In genomic region chr1:8467308-8467707, GRCh38 we compare ENCODE assay signal across 22 cellular contexts.
DNase-seq lines count a peak whose midpoint lies in the region; ATAC-seq, FAIRE-seq and TF ChIP-seq lines count a peak whose summit lies in the region.
"Had no signal": no experiment of that assay in that cellular context is flagged by ENCODE, and none has a peak within 500 bp of the region (broad histone marks: within the 10 kb centered on the region; RNA-seq: fewer than 3 reads in every experiment).

No MANE protein-coding gene starts in this region.

- peaks cover 51% of the 10 kb centered on the region for H3K4me1 Mint-ChIP-seq in nephron
- H3K4me1 Mint-ChIP-seq in activated CD8-positive, alpha-beta T cell treated with anti-CD3 and anti-CD28 coated beads, Interleukin-2, amount 10 ng/mL, durations not matched to agents 7 days and 5 days (ENCODE audit: low read depth): peaks cover 27% of the 10 kb centered on the region
- peaks cover 30% of the 10 kb centered on the region for H3K4me1 Mint-ChIP-seq in activated CD8-positive, alpha-beta T cell treated with anti-CD3 and anti-CD28 coated beads for 36 hours (ENCODE audit: low read depth)

- CTCF ChIA-PET in activated CD8-positive, alpha-beta T cell treated with anti-CD3 and anti-CD28 coated beads, Interleukin-2, amount 10 ng/mL, durations not matched to agents 7 days and 5 days (lab: Charles Lee): interaction anchor here (0.7 to 1.6 kb wide), 2 partner anchors 11 to 32 kb away, joined by 3 read pairs; no protein-coding TSS in a partner anchor
- CTCF ChIA-PET in activated CD8-positive, alpha-beta T cell treated with anti-CD3 and anti-CD28 coated beads for 36 hours (lab: Charles Lee): interaction anchor here (0.7 kb wide), 1 partner anchor 14 kb away, joined by 3 read pairs; no protein-coding TSS in a partner anchor

- peak overlapping the region; percentile 64 for H3K27ac ChIP-seq in cardiac muscle cell
- H3K27ac ChIP-seq in colonic mucosa: no peak overlapping the region
- H3K27ac ChIP-seq: HL-60 had no signal

- no peaks in the 10 kb centered on the region for H3K9me3 Mint-ChIP-seq in nephron
- H3K9me3 Mint-ChIP-seq in activated CD8-positive, alpha-beta T cell treated with anti-CD3 and anti-CD28 coated beads, Interleukin-2, amount 10 ng/mL, durations not matched to agents 7 days and 5 days (ENCODE audit: insufficient read depth): no peaks in the 10 kb centered on the region
- H3K9me3 Mint-ChIP-seq in activated CD8-positive, alpha-beta T cell treated with anti-CD3 and anti-CD28 coated beads for 36 hours: no peaks in the 10 kb centered on the region
- H3K9me3 Mint-ChIP-seq: CD8-positive, alpha-beta memory T cell; H9; IgD-negative memory B cell had no signal

- TF ChIP-seq CTCF in cardiac muscle cell (IDR thresholded peaks at IDR 0.05; ENCODE audit: low read depth, low read length) (no peak), colonic mucosa (IDR thresholded peaks at IDR 0.05) (no peak), nephron (IDR thresholded peaks at IDR 0.05; ENCODE audit: unreplicated experiment in 3 of 3) (no peak)
- TF ChIP-seq CTCF in activated CD8-positive, alpha-beta T cell treated with anti-CD3 and anti-CD28 coated beads for 36 hours (IDR thresholded peaks at IDR 0.05): no peak

- FAIRE-seq in GM12892 (lab: Jason Lieb, UNC): no peak
- FAIRE-seq: A204.1, D721Med had no signal

- H3K36me3 ChIP-seq in cardiac muscle cell (no peaks in the 10 kb centered on the region), colonic mucosa (no peaks in the 10 kb centered on the region)

- H3K4me1 ChIP-seq in cardiac muscle cell (ENCODE audit: low read depth): peaks cover 28% of the 10 kb centered on the region
- peaks cover 12% of the 10 kb centered on the region for H3K4me1 ChIP-seq in colonic mucosa

- ATAC-seq in left ventricle myocardium superior: no peak
- ATAC-seq in activated CD8-positive, alpha-beta T cell treated with anti-CD3 and anti-CD28 coated beads, Interleukin-2, amount 10 ng/mL, durations not matched to agents 7 days and 5 days: no peak
- no peak for ATAC-seq in activated CD8-positive, alpha-beta T cell treated with anti-CD3 and anti-CD28 coated beads for 36 hours

- H3K27me3 Mint-ChIP-seq in nephron (ENCODE audit: low read depth): no peaks in the 10 kb centered on the region
- H3K27me3 Mint-ChIP-seq in activated CD8-positive, alpha-beta T cell treated with anti-CD3 and anti-CD28 coated beads, Interleukin-2, amount 10 ng/mL, durations not matched to agents 7 days and 5 days (ENCODE audit: low read depth): no peaks in the 10 kb centered on the region
- H3K27me3 Mint-ChIP-seq in activated CD8-positive, alpha-beta T cell treated with anti-CD3 and anti-CD28 coated beads for 36 hours: no peaks in the 10 kb centered on the region
- H3K27me3 Mint-ChIP-seq: CD8-positive, alpha-beta memory T cell; IgD-negative memory B cell had no signal

- no peaks in the 10 kb centered on the region for H3K9me3 ChIP-seq in cardiac muscle cell (ENCODE audit: low read depth)
- no peaks in the 10 kb centered on the region for H3K9me3 ChIP-seq in colonic mucosa
- H3K9me3 ChIP-seq: MG63 had no signal

- no peak overlapping the region for H3K9ac ChIP-seq in colonic mucosa (ENCODE audit: low read depth in 2 of 2, low read length in 2 of 2)

- DNase-seq in cardiac muscle cell (ENCODE audit: low read depth in 1 of 2, low spot score in 1 of 2) (no peak), left ventricle myocardium superior (no peak), colonic mucosa (peak; percentile 4), GM12892 (ENCODE audit: insufficient read length) (no peak), activated T-cell treated with anti-CD3 and anti-CD28 coated beads for 4 hours (no peak)
- DNase-seq in activated CD8-positive, alpha-beta T cell treated with anti-CD3 and anti-CD28 coated beads, Interleukin-2, amount 10 ng/mL, durations not matched to agents 7 days and 5 days: no peak
- no peak for DNase-seq in activated CD8-positive, alpha-beta T cell treated with anti-CD3 and anti-CD28 coated beads for 36 hours
- DNase-seq: CD8-positive, alpha-beta memory T cell; DMS79; H9; MG63; NCI-H1092; NCI-H1436 treated with DMSO at 0.1 percent for 48 hours; NCI-H2029; NCI-H69; OCI-M1; Right ventricle myocardium superior had no signal

- H3K27me3 ChIP-seq in cardiac muscle cell (no peaks in the 10 kb centered on the region), colonic mucosa (no peaks in the 10 kb centered on the region)
- H3K27me3 ChIP-seq: MG63 had no signal

- H3K4me3 ChIP-seq in cardiac muscle cell: no peak overlapping the region
- no peak overlapping the region for H3K4me3 ChIP-seq in colonic mucosa
- H3K4me3 ChIP-seq: MG63 had no signal

- H3K4me3 Mint-ChIP-seq in nephron: no peak overlapping the region
- no peak overlapping the region for H3K4me3 Mint-ChIP-seq in activated CD8-positive, alpha-beta T cell treated with anti-CD3 and anti-CD28 coated beads, Interleukin-2, amount 10 ng/mL, durations not matched to agents 7 days and 5 days
- H3K4me3 Mint-ChIP-seq in activated CD8-positive, alpha-beta T cell treated with anti-CD3 and anti-CD28 coated beads for 36 hours: no peak overlapping the region
- H3K4me3 Mint-ChIP-seq: CD8-positive, alpha-beta memory T cell; H9; IgD-negative memory B cell had no signal

- peak overlapping the region; percentile 83 to 98 (median 93) for H3K27ac Mint-ChIP-seq in nephron
- H3K27ac Mint-ChIP-seq in activated CD8-positive, alpha-beta T cell treated with anti-CD3 and anti-CD28 coated beads, Interleukin-2, amount 10 ng/mL, durations not matched to agents 7 days and 5 days: no peak overlapping the region
- H3K27ac Mint-ChIP-seq in activated CD8-positive, alpha-beta T cell treated with anti-CD3 and anti-CD28 coated beads for 36 hours: no peak overlapping the region
- H3K27ac Mint-ChIP-seq: IgD-negative memory B cell had no signal

- POLR2A ChIA-PET in activated CD8-positive, alpha-beta T cell treated with anti-CD3 and anti-CD28 coated beads, Interleukin-2, amount 10 ng/mL, durations not matched to agents 7 days and 5 days (lab: Charles Lee): no interaction called here
- POLR2A ChIA-PET in activated CD8-positive, alpha-beta T cell treated with anti-CD3 and anti-CD28 coated beads for 36 hours (lab: Charles Lee): no interaction called here

- peaks cover 15% of the 10 kb centered on the region for H3K36me3 Mint-ChIP-seq in nephron (ENCODE audit: low read depth)
- H3K36me3 Mint-ChIP-seq in activated CD8-positive, alpha-beta T cell treated with anti-CD3 and anti-CD28 coated beads, Interleukin-2, amount 10 ng/mL, durations not matched to agents 7 days and 5 days (ENCODE audit: low read depth): peaks cover 9% of the 10 kb centered on the region
- peaks cover 2% of the 10 kb centered on the region for H3K36me3 Mint-ChIP-seq in activated CD8-positive, alpha-beta T cell treated with anti-CD3 and anti-CD28 coated beads for 36 hours (ENCODE audit: low read depth)

- TF ChIP-seq POLR2A in GM12892 (IDR thresholded peaks at IDR 0.05; ENCODE audit: low read depth, low read length): no peak

- intact Hi-C loops in left ventricle myocardium superior (cut with micrococcal nuclease): no loop called here
- intact Hi-C loops in colonic mucosa (cut with DNase I): no loop called here
- intact Hi-C loops in activated CD8-positive, alpha-beta T cell treated with anti-CD3 and anti-CD28 coated beads for 36 hours (cut with micrococcal nuclease): no loop called here

Comparison
In these comparisons a context has a peak if more than half of its experiments do, and no peak if none do; other contexts are left out.
1. H3K27ac Mint-ChIP-seq: peak in nephron (3 of 3); none in activated CD8-positive, alpha-beta T cell treated with anti-CD3 and anti-CD28 coated beads, Interleukin-2, amount 10 ng/mL, durations not matched to agents 7 days and 5 days (single experiment) and activated CD8-positive, alpha-beta T cell treated with anti-CD3 and anti-CD28 coated beads for 36 hours (single experiment).